Comparison of ENCODE assay signal across 8 cellular contexts in genomic region chr14:76904740-76905569, GRCh38.
DNase-seq lines count a peak whose midpoint lies in the region; ATAC-seq, FAIRE-seq and TF ChIP-seq lines count a peak whose summit lies in the region.

No MANE protein-coding gene starts in this region.

- WGBS in IMR-90 (ENCODE audit: extremely low coverage in 2 of 2, insufficient read length in 1 of 2), 2 experiments = 0% methylated on average over 2 of the region's 14 CpGs; no CpG with 5 or more reads in 1 of the 2 experiments
- 6% methylated on average over 14 of the region's 14 CpGs for WGBS in HepG2 (ENCODE audit: low lambda C conversion rate)

- H4K20me1 ChIP-seq in IMR-90 (ENCODE audit: insufficient read depth, low read length) = peaks cover 5% of the 10 kb centered on the region
- H4K20me1 ChIP-seq in HepG2 (ENCODE audit: insufficient read depth, low read length) = no peaks in the 10 kb centered on the region

- H4K5ac ChIP-seq in IMR-90 (ENCODE audit: low read depth, low read length) = peak overlapping the region; percentile 81

- H3K36me3 Mint-ChIP-seq in CD14-positive monocyte = peaks cover 3 to 4% of the 10 kb centered on the region in 2 donors
- H3K36me3 Mint-ChIP-seq in T-helper 1 cell treated with Interleukin-12 subunit alpha and Interleukin-12 subunit beta and Interleukin-4 antibody, amounts not matched to agents 30 μg/mL and 1 μg/mL, for 36 hours (ENCODE audit: low read depth) = peaks cover 6% of the 10 kb centered on the region

- peak overlapping the region; percentile 23 to 69 for H4K8ac ChIP-seq in IMR-90 (ENCODE audit: low read depth in 2 of 2, low read length in 2 of 2)

- peak overlapping the region; percentile 3; the same call in 1 of the 3 replicates for H2BK15ac ChIP-seq in IMR-90 (ENCODE audit: low read depth, low read length)

- TF ChIP-seq POLR2A in IMR-90 (IDR thresholded peaks at IDR 0.05; ENCODE audit: low read depth, low read length) (peak; percentile 69), HepG2 (IDR thresholded peaks at IDR 0.05; ENCODE audit: insufficient read depth in 1 of 2, low read depth in 2 of 2, low read length in 2 of 2) (no peak)

- H2AK5ac ChIP-seq in IMR-90 (ENCODE audit: low read depth, low read length) = peak overlapping the region; percentile 79

- H3K9me1 ChIP-seq in IMR-90 (ENCODE audit: insufficient read depth, low read length) = peaks cover 18% of the 10 kb centered on the region

- H2BK20ac ChIP-seq in IMR-90 (ENCODE audit: low read depth, low read length) = peak overlapping the region; percentile 85

- peak overlapping the region; percentile 51 for H3K4me2 ChIP-seq in IMR-90 (ENCODE audit: low read depth, low read length)
- H3K4me2 ChIP-seq in HepG2 (ENCODE audit: low read depth, low read length) = 0 out of 2 replicates have a peak overlapping the region, but pooled peaks have one; percentile 9

- peaks cover 29% of the 10 kb centered on the region for H3K4me1 ChIP-seq in IMR-90 (ENCODE audit: control insufficient read depth, insufficient read depth, low read length)
- 0 out of 2 replicates have a peak, but pooled peaks cover 9% of the 10 kb centered on the region for H3K4me1 ChIP-seq in HepG2 (ENCODE audit: insufficient read depth, low read length)

- no peak for TF ChIP-seq CTCF in CD14-positive monocyte (IDR thresholded peaks at IDR 0.05)
- no peak for TF ChIP-seq CTCF in IMR-90 (conservative IDR thresholded peaks at IDR 0.05; ENCODE audit: low read depth, low read length)
- no peak for TF ChIP-seq CTCF in HepG2 (CRISPR knock-in tag; IDR thresholded peaks at IDR 0.05)

- H4K91ac ChIP-seq in IMR-90 (ENCODE audit: insufficient read depth, low read depth, low read length) = peak overlapping the region; percentile 81

- DNase-seq in CD14-positive monocyte (ENCODE audit: low spot score) = peak; percentile 96
- DNase-seq in IMR-90 = peak; percentile 99
- DNase-seq in astrocyte of the hippocampus (ENCODE audit: low read depth, low spot score) = peak; percentile 83
- peak; percentile 10 for DNase-seq in HepG2 (ENCODE audit: low spot score)
- DNase-seq in stimulated activated CD4-positive, alpha-beta T cell treated with anti-CD3 and anti-CD28 coated beads, TNF-alpha, amount 100 ng/mL, for 48 hours (ENCODE audit: low read depth in 3 of 3) = peak; percentile 48 to 81 (median 68)
- DNase-seq in NCI-H82 treated with DMSO at 0.1 percent for 48 hours (lab: John Stamatoyannopoulos, UW; ENCODE audit: unreplicated experiment) = no peak

- H3K36me3 ChIP-seq in IMR-90 (ENCODE audit: control insufficient read depth, insufficient read depth, low read length) (no peaks in the 10 kb centered on the region), HepG2 (replicated peaks in 1 of 2; ENCODE audit: control insufficient read depth in 1 of 2, insufficient read depth in 2 of 2, low read length in 2 of 2) (no peaks in the 10 kb centered on the region)

- H3K18ac ChIP-seq in IMR-90 (ENCODE audit: low read depth, low read length) = peak overlapping the region; percentile 78

- peak overlapping the region; percentile 88 for H2BK120ac ChIP-seq in IMR-90 (ENCODE audit: low read depth, low read length)

- H3K4me1 Mint-ChIP-seq in CD14-positive monocyte = peaks cover 31% of the 10 kb centered on the region
- H3K4me1 Mint-ChIP-seq in T-helper 1 cell treated with Interleukin-12 subunit alpha and Interleukin-12 subunit beta and Interleukin-4 antibody, amounts not matched to agents 30 μg/mL and 1 μg/mL, for 36 hours (ENCODE audit: low read depth) = peaks cover 15% of the 10 kb centered on the region

- dilution Hi-C loops in IMR-90 (cut with HindIII; ENCODE audit: low sequenced_read_pairs, unreplicated experiment) = no loop called here

- H3K79me2 ChIP-seq in HepG2 (ENCODE audit: insufficient read depth, low read length) = no peaks in the 10 kb centered on the region

- H3K4ac ChIP-seq in IMR-90 (ENCODE audit: low read depth, low read length) = peak overlapping the region; percentile 89

- peak overlapping the region; percentile 20 to 51 for H3K4me3 Mint-ChIP-seq in CD14-positive monocyte
- peak overlapping the region; percentile 1 for H3K4me3 Mint-ChIP-seq in T-helper 1 cell treated with Interleukin-12 subunit alpha and Interleukin-12 subunit beta and Interleukin-4 antibody, amounts not matched to agents 30 μg/mL and 1 μg/mL, for 36 hours

- H3K9me3 ChIP-seq in IMR-90 (ENCODE audit: control insufficient read depth, insufficient read depth, low read length) (0 out of 2 replicates have a peak, but pooled peaks cover 2% of the 10 kb centered on the region), HepG2 (ENCODE audit: low read length) (peaks cover 6% of the 10 kb centered on the region; the same call in 1 of the 2 replicates)

- peak overlapping the region; percentile 28 for H2AK9ac ChIP-seq in IMR-90 (replicated peaks; ENCODE audit: low read depth, low read length, poor library complexity)

- in situ Hi-C loops in IMR-90 (cut with MboI; ENCODE audit: low sequenced_read_pairs) = no loop called here
- in situ Hi-C loops in HepG2 (cut with HindIII; ENCODE audit: extremely low pct_ligation_motif_present, low pct_unique_long_range_greater_than_20kb) = no loop called here

- no peaks in the 10 kb centered on the region for H3K27me3 ChIP-seq in IMR-90 (ENCODE audit: control insufficient read depth, insufficient read depth, low read length)
- peaks cover 3 to 19% of the 10 kb centered on the region in 2 experiments; a peak in 3 of 5 replicates for H3K27me3 ChIP-seq in HepG2 (ENCODE audit: control insufficient read depth in 1 of 2, insufficient read depth in 2 of 2, low read length in 2 of 2)

- H2AFZ ChIP-seq in IMR-90 (replicated peaks; ENCODE audit: low read length, poor library complexity) (peak overlapping the region; percentile 88), HepG2 (ENCODE audit: low read length) (no peak overlapping the region)

- H3K9ac ChIP-seq in IMR-90 (ENCODE audit: low read depth, low read length) = peak overlapping the region; percentile 62
- H3K9ac ChIP-seq in HepG2 (ENCODE audit: insufficient read depth, low read depth, low read length) = no peak overlapping the region

- peak overlapping the region; percentile 91 for H2BK5ac ChIP-seq in IMR-90 (ENCODE audit: low read depth, low read length, poor library complexity, severe bottlenecking)

- H3K4me3 ChIP-seq in IMR-90 (ENCODE audit: insufficient read depth, low read depth, low read length) (no peak overlapping the region), HepG2 (replicated peaks in 1 of 3; ENCODE audit: insufficient read depth in 1 of 3, low read depth in 2 of 3, low read length in 3 of 3) (no peak overlapping the region)

- CTCF ChIA-PET in IMR-90 (lab: Yijun Ruan, JAX) (interaction anchor here (1.2 to 2.3 kb wide), 3 partner anchors 8 to 166 kb away, joined by 4 to 9 read pairs (median 6); no protein-coding TSS in a partner anchor), HepG2 (lab: Yijun Ruan, JAX; ENCODE audit: low intra/inter-chr PET ratio, low total read pairs) (no interaction called here)

- TF ChIP-seq RAD21 in IMR-90 (IDR thresholded peaks at IDR 0.05; ENCODE audit: low read length) (no peak), HepG2 (CRISPR knock-in tag; IDR thresholded peaks at IDR 0.05) (no peak)

- peak overlapping the region; percentile 91 for H3K27ac ChIP-seq in IMR-90 (ENCODE audit: insufficient read depth, low read length)
- no peak overlapping the region for H3K27ac ChIP-seq in HepG2 (ENCODE audit: extremely low read length, insufficient read depth, low read length)

- BruUV-seq in IMR-90 (replicated peaks; lab: Mats Ljungman, UMichigan) = no TSS peak
- no TSS peak for BruUV-seq in HepG2 (replicated peaks; lab: Mats Ljungman, UMichigan)

- peaks cover 14 to 16% (median 15%) of the 10 kb centered on the region in 3 donors for H3K27me3 Mint-ChIP-seq in CD14-positive monocyte (ENCODE audit: low read depth in 3 of 3)
- peaks cover 8% of the 10 kb centered on the region for H3K27me3 Mint-ChIP-seq in T-helper 1 cell treated with Interleukin-12 subunit alpha and Interleukin-12 subunit beta and Interleukin-4 antibody, amounts not matched to agents 30 μg/mL and 1 μg/mL, for 36 hours (ENCODE audit: low read depth)

- ATAC-seq in GM19467 (IDR thresholded peaks at IDR 0.05; ENCODE audit: unreplicated experiment) (peak; percentile 78), IMR-90 (ENCODE audit: low read depth) (peak; percentile 76), HepG2 (peak; percentile 43)

- FAIRE-seq in HepG2 (lab: Jason Lieb, UNC) = no peak

- no peak for TF ChIP-seq EP300 in HepG2 (IDR thresholded peaks at IDR 0.05; ENCODE audit: low read depth in 2 of 2, low read length in 2 of 2)
- TF ChIP-seq EP300 in HepG2 (CRISPR knock-in tag; IDR thresholded peaks at IDR 0.05; ENCODE audit: borderline replicate concordance) = no peak

- H3K23ac ChIP-seq in IMR-90 (ENCODE audit: low read depth, low read length) = peak overlapping the region; percentile 62

- no peaks in the 10 kb centered on the region for H3K79me1 ChIP-seq in IMR-90 (ENCODE audit: low read depth in 1 of 2, low read length in 2 of 2)

- H3K56ac ChIP-seq in IMR-90 (ENCODE audit: extremely low read depth, insufficient read depth, low read length) = peak overlapping the region; percentile 81

- H3K27ac Mint-ChIP-seq in CD14-positive monocyte = peak overlapping the region; percentile 81 to 95 (median 90)
- H3K27ac Mint-ChIP-seq in T-helper 1 cell treated with Interleukin-12 subunit alpha and Interleukin-12 subunit beta and Interleukin-4 antibody, amounts not matched to agents 30 μg/mL and 1 μg/mL, for 36 hours = no peak overlapping the region

- intact Hi-C loops in CD14-positive monocyte (cut with micrococcal nuclease) (no loop called here), IMR-90 (cut with micrococcal nuclease) (loop anchor here (1.0 kb wide), 1 partner anchor 29 kb away; no protein-coding TSS in a partner anchor), HepG2 (cut with micrococcal nuclease; ENCODE audit: unreplicated experiment) (no loop called here)

- peaks cover 0 to 7% (median 5%) of the 10 kb centered on the region in 7 donors for H3K9me3 Mint-ChIP-seq in CD14-positive monocyte
- H3K9me3 Mint-ChIP-seq in T-helper 1 cell treated with Interleukin-12 subunit alpha and Interleukin-12 subunit beta and Interleukin-4 antibody, amounts not matched to agents 30 μg/mL and 1 μg/mL, for 36 hours = peaks cover 8% of the 10 kb centered on the region

- peak overlapping the region; percentile 65 for H3K14ac ChIP-seq in IMR-90 (replicated peaks; ENCODE audit: low read depth, low read length)

- POLR2A ChIA-PET in IMR-90 (lab: Charles Lee; ENCODE audit: unreplicated experiment) = interaction anchor here (0.6 to 1.6 kb wide), 4 partner anchors 14 to 201 kb away, joined by 3 to 4 read pairs (median 3); partner anchors contain the start of gene CIPC
- POLR2A ChIA-PET in HepG2 (lab: Yijun Ruan, JAX) = no interaction called here

TF ChIP-seq in IMR-90, 13 proteins besides CTCF, POLR2A, EP300 and RAD21 (continues in another document):
- peak; percentile 85 for TF ChIP-seq CEBPB (IDR thresholded peaks at IDR 0.05; ENCODE audit: low read depth, low read length)
- TF ChIP-seq BHLHE40 (IDR thresholded peaks at IDR 0.05; ENCODE audit: low read depth, low read length) = peak; percentile 68
- peak; percentile 25; the same call in 1 of the 2 replicates for TF ChIP-seq MAFK (IDR thresholded peaks at IDR 0.05; ENCODE audit: low read depth, low read length)

TF ChIP-seq in HepG2, 621 proteins besides CTCF, POLR2A, EP300 and RAD21 (continues in another document):
- TF ChIP-seq GFI1 (CRISPR knock-in tag; IDR thresholded peaks at IDR 0.05; ENCODE audit: borderline replicate concordance) = 0 out of 2 replicates have a peak, but pooled peaks have one; percentile 22
